ENCODE assay signal across 9 cellular contexts in the genomic region with DNA sequence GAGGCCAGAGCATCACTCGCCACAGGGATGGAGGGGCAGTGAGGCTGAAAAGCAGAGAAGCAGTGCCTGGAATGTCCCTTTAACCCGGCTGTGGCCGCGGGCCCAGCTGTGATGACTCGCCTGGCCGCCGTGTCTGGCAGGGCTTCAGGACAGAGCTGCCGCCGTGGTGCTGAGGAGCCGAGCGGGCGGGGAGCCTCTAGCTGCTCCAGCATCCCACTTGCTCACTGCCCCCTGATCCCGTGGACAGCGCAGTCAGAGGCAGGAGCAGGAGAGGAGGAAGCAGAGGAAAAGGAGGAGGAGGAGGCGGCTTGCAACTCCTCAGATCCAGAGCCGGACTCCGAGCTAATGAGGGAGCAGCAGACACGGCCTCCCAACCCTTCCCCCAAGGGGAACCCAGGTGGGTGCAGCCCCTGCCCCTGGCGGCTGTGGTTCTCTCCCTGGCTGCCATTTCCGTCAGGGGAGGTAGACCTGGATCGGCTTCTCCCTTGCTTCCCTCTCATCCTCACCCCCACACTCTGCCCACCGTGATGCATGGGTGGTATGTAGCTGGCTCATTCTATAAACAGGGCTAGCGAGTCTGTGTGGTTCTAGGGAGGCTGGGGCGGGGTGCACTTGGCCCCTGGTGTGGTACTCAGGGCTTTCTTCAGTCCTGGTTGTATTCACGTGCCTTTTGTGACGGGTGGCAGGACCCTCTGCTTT.
DNase-seq lines count a peak whose midpoint lies in the region; ATAC-seq and TF ChIP-seq lines count a peak whose summit lies in the region.
"Had no signal": no experiment of that assay in that cellular context is flagged by ENCODE, and none has a peak within 500 bp of the region (broad histone marks: within the 10 kb centered on the region; RNA-seq: fewer than 3 reads in every experiment).

No MANE protein-coding gene starts in this region.

- POLR2A ChIA-PET in A673 (lab: Charles Lee; ENCODE audit: low non-redundant PET), result no interaction called here

- H3K36me3 ChIP-seq in colonic mucosa, result no peaks in the 10 kb centered on the region
- H3K36me3 ChIP-seq in subcutaneous abdominal adipose tissue (ENCODE audit: control insufficient read depth in 5 of 5, insufficient read depth in 5 of 5, low read length in 5 of 5), result peaks cover 0 to 16% (median 6%) of the 10 kb centered on the region in 5 donors
- H3K36me3 ChIP-seq in A673 (ENCODE audit: insufficient read depth, low read length, poor library complexity, severe bottlenecking), result no peaks in the 10 kb centered on the region

- H3K4me3 ChIP-seq in colonic mucosa (no peak overlapping the region), subcutaneous abdominal adipose tissue (ENCODE audit: low read depth in 1 of 5, low read length in 5 of 5) (peak overlapping the region in 3 of 5 donors; percentile 40 to 52 (median 43)), A673 (ENCODE audit: low read depth, low read length, poor library complexity, severe bottlenecking) (no peak overlapping the region)

- BruUV-seq in A673 (replicated peaks; lab: Mats Ljungman, UMichigan), result no TSS peak

- CTCF ChIA-PET in A673 (lab: Charles Lee), result no interaction called here

- H3K4me1 ChIP-seq in colonic mucosa, result no peaks in the 10 kb centered on the region
- H3K4me1 ChIP-seq in subcutaneous abdominal adipose tissue (ENCODE audit: control insufficient read depth in 5 of 5, insufficient read depth in 5 of 5, low read length in 5 of 5), result peaks cover 26 to 66% (median 61%) of the 10 kb centered on the region in 5 donors
- H3K4me1 ChIP-seq in A673 (ENCODE audit: insufficient read depth, low read length, poor library complexity, severe bottlenecking), result no peaks in the 10 kb centered on the region

- H3K27me3 ChIP-seq in colonic mucosa (no peaks in the 10 kb centered on the region), subcutaneous abdominal adipose tissue (ENCODE audit: control insufficient read depth in 5 of 5, insufficient read depth in 4 of 5, low read length in 5 of 5) (no peaks in the 10 kb centered on the region), A673 (replicated peaks; ENCODE audit: insufficient read depth, low read depth, low read length, poor library complexity) (no peaks in the 10 kb centered on the region)

- TF ChIP-seq CTCF in colonic mucosa (IDR thresholded peaks at IDR 0.05) (no peak), A673 (conservative IDR thresholded peaks at IDR 0.05; ENCODE audit: low read depth, low read length) (no peak)

- peak; percentile 81 for ATAC-seq in left lobe of liver
- no peak for ATAC-seq in GM18520 (IDR thresholded peaks at IDR 0.05; ENCODE audit: unreplicated experiment)
- no peak for ATAC-seq in GM19351 (IDR thresholded peaks at IDR 0.05; ENCODE audit: unreplicated experiment)
- ATAC-seq in HG03045 (IDR thresholded peaks at IDR 0.05; ENCODE audit: unreplicated experiment), result no peak

- H3K9ac ChIP-seq in colonic mucosa (ENCODE audit: low read depth in 2 of 2, low read length in 2 of 2) (no peak overlapping the region), subcutaneous abdominal adipose tissue (ENCODE audit: low read length in 5 of 5) (peak overlapping the region in 2 of 5 donors; percentile 10 to 12)

- no peak overlapping the region for H3K27ac ChIP-seq in colonic mucosa
- H3K27ac ChIP-seq in subcutaneous abdominal adipose tissue (ENCODE audit: low read depth, low read length), result peak overlapping the region; percentile 85
- no peak overlapping the region for H3K27ac ChIP-seq in A673 (ENCODE audit: low read depth, low read length, poor library complexity, severe bottlenecking)

- intact Hi-C loops in colonic mucosa (cut with DNase I), result no loop called here
- intact Hi-C loops in A673 (cut with micrococcal nuclease; ENCODE audit: unreplicated experiment), result no loop called here

- DNase-seq in HK-2 (ENCODE audit: unreplicated experiment) (peak; percentile 74), colonic mucosa (peak; percentile 52), left lobe of liver (ENCODE audit: low spot score) (peak; percentile 69), A673 (ENCODE audit: low spot score) (no peak)
- DNase-seq: NK-92 treated with Interleukin-12 subunit alpha and Interleukin-12 subunit beta, amount 100 ng/mL, for 24 hours had no signal

- H3K9me3 ChIP-seq in colonic mucosa (no peaks in the 10 kb centered on the region), subcutaneous abdominal adipose tissue (ENCODE audit: control insufficient read depth in 5 of 5, low read length in 5 of 5) (no peaks in the 10 kb centered on the region), A673 (ENCODE audit: low read depth, low read length, poor library complexity, severe bottlenecking) (no peaks in the 10 kb centered on the region)

Comparison
In these comparisons a context has a peak if more than half of its experiments do, and no peak if none do; other contexts are left out.
1. H3K4me3 ChIP-seq: peak in subcutaneous abdominal adipose tissue (3 of 5); none in colonic mucosa (single experiment) and A673 (single experiment).